In genomic region chrX:150365953-150366911, GRCh38 we compare ENCODE assay signal across 8 cellular contexts. TPM values are rescaled to one million over a fixed set of nuclear protein-coding genes. Genes with fewer than 3 reads are reported as not detected.
DNase-seq lines count a peak whose midpoint lies in the region; ATAC-seq and TF ChIP-seq lines count a peak whose summit lies in the region.

No MANE protein-coding gene starts in this region.

- peak overlapping the region; percentile 79 for H3K4me3 Mint-ChIP-seq in dendritic cell treated with granulocyte-macrophage colony-stimulating factor and Interleukin-4, amounts not matched to agents 40 ng/mL and 50 ng/mL, for 4 days

- H3K27me3 ChIP-seq in subcutaneous abdominal adipose tissue (ENCODE audit: control insufficient read depth in 5 of 5, insufficient read depth in 4 of 5, low read length in 5 of 5): peaks cover 5 to 11% (median 10%) of the 10 kb centered on the region in 5 donors

- peaks cover 29% of the 10 kb centered on the region for H3K4me1 Mint-ChIP-seq in dendritic cell treated with granulocyte-macrophage colony-stimulating factor and Interleukin-4, amounts not matched to agents 40 ng/mL and 50 ng/mL, for 4 days (ENCODE audit: low read depth)

- TF ChIP-seq POLR2A in lower leg skin (IDR thresholded peaks at IDR 0.05): no peak

- no peak overlapping the region for H3K4me3 ChIP-seq in lower leg skin (ENCODE audit: low read depth, poor library complexity, severe bottlenecking)
- peak overlapping the region; percentile 57 to 75 (median 70) for H3K4me3 ChIP-seq in subcutaneous abdominal adipose tissue (ENCODE audit: low read depth in 1 of 5, low read length in 5 of 5)

- ATAC-seq in GM19455 (IDR thresholded peaks at IDR 0.05; ENCODE audit: unreplicated experiment): no peak

- peaks cover 48% of the 10 kb centered on the region for H3K27me3 Mint-ChIP-seq in dendritic cell treated with granulocyte-macrophage colony-stimulating factor and Interleukin-4, amounts not matched to agents 40 ng/mL and 50 ng/mL, for 4 days

- no peaks in the 10 kb centered on the region for H3K9me3 Mint-ChIP-seq in dendritic cell treated with granulocyte-macrophage colony-stimulating factor and Interleukin-4, amounts not matched to agents 40 ng/mL and 50 ng/mL, for 4 days

- no peaks in the 10 kb centered on the region for H3K36me3 ChIP-seq in subcutaneous abdominal adipose tissue (ENCODE audit: control insufficient read depth in 5 of 5, insufficient read depth in 5 of 5, low read length in 5 of 5)

- peaks cover 0 to 46% (median 26%) of the 10 kb centered on the region in 5 donors for H3K4me1 ChIP-seq in subcutaneous abdominal adipose tissue (ENCODE audit: control insufficient read depth in 5 of 5, insufficient read depth in 5 of 5, low read length in 5 of 5)

- no peak for TF ChIP-seq CTCF in lower leg skin (IDR thresholded peaks at IDR 0.05)

- DNase-seq in GM03348 (ENCODE audit: low spot score) (peak; percentile 52), OCI-M1 (lab: John Stamatoyannopoulos, UW) (peak; percentile 80), lower leg skin (ENCODE audit: low spot score in 2 of 2) (peak; percentile 38 to 93), NCI-H345 treated with DMSO at 0.1 percent for 48 hours (lab: John Stamatoyannopoulos, UW; ENCODE audit: unreplicated experiment) (no peak)
- DNase-seq in stimulated activated CD4-positive, alpha-beta T cell treated with anti-CD3 and anti-CD28 coated beads, Interleukin-4, amount 100 ng/mL, for 1 hour: no peak

- H3K36me3 Mint-ChIP-seq in dendritic cell treated with granulocyte-macrophage colony-stimulating factor and Interleukin-4, amounts not matched to agents 40 ng/mL and 50 ng/mL, for 4 days (ENCODE audit: low read depth): no peaks in the 10 kb centered on the region

- WGBS in lower leg skin, 2 donors: 15 to 40% methylated on average over 24 of the region's 24 CpGs

- H3K9me3 ChIP-seq in subcutaneous abdominal adipose tissue (ENCODE audit: control insufficient read depth in 5 of 5, low read length in 5 of 5): peaks cover 0 to 3% (median 0%) of the 10 kb centered on the region in 5 donors

- H3K27ac ChIP-seq in subcutaneous abdominal adipose tissue (ENCODE audit: low read depth, low read length): peak overlapping the region; percentile 82

- H3K9ac ChIP-seq in subcutaneous abdominal adipose tissue (ENCODE audit: low read length in 5 of 5): peak overlapping the region in 4 of 5 donors; percentile 54 to 80 (median 66)

- intact Hi-C loops in dendritic cell treated with granulocyte-macrophage colony-stimulating factor and Interleukin-4, amounts not matched to agents 40 ng/mL and 50 ng/mL, for 4 days (cut with micrococcal nuclease): loop anchor here (10.0 kb wide), 1 partner anchor 119 kb away; no protein-coding TSS in a partner anchor
- intact Hi-C loops in lower leg skin (cut with DNase I; ENCODE audit: low total_unique reads): loop anchor here (10.0 kb wide), 1 partner anchor 401 kb away; no protein-coding TSS in a partner anchor

- peak overlapping the region; percentile 67 for H3K27ac Mint-ChIP-seq in dendritic cell treated with granulocyte-macrophage colony-stimulating factor and Interleukin-4, amounts not matched to agents 40 ng/mL and 50 ng/mL, for 4 days

RNA-seq across cellular contexts. Expression of gene MAMLD1, which starts 3.1 kb away (rescaled TPM):
- total RNA-seq in lower leg skin: 1 to 10 TPM; 1.9 to 3.2 (median 2.6) TPM

Comparison
In these comparisons a context has a peak if more than half of its experiments do, and no peak if none do; other contexts are left out.
1. DNase-seq: peak in GM03348 (single experiment), OCI-M1 (single experiment) and lower leg skin (2 of 2); none in NCI-H345 treated with DMSO at 0.1 percent for 48 hours (single experiment) and stimulated activated CD4-positive, alpha-beta T cell treated with anti-CD3 and anti-CD28 coated beads, Interleukin-4, amount 100 ng/mL, for 1 hour (single experiment).